18 cellular contexts compared by ENCODE assay signal in the genomic region with DNA sequence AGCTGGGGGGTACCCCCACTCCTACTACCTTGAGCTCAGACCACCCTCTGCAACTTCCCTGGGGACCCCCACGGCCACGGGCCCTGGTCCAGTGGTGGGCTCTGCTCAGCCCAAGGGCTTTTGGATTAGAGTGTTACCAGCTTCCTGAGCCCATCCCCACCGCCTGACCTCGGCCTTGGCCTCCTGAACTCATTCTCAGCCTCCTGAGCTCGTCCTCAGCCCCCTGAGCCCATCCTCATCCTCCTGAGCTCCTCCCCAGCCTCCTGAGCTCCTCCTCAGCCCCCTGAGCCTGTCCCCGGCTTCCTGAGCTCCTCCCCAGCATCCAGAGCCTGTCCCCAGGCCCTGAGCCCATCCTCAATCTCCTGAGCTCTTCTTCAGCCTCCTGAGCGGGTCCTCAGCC.
DNase-seq lines count a peak whose midpoint lies in the region; ATAC-seq and TF ChIP-seq lines count a peak whose summit lies in the region.
"Had no signal": no experiment of that assay in that cellular context is flagged by ENCODE, and none has a peak within 500 bp of the region (broad histone marks: within the 10 kb centered on the region; RNA-seq: fewer than 3 reads in every experiment).

No MANE protein-coding gene starts in this region.

- H3K9me3 Mint-ChIP-seq in dendritic cell treated with granulocyte-macrophage colony-stimulating factor and Interleukin-4, amounts not matched to agents 40 ng/mL and 50 ng/mL, for 4 days: no peaks in the 10 kb centered on the region
- H3K9me3 Mint-ChIP-seq in neural progenitor cell: no peaks in the 10 kb centered on the region
- H3K9me3 Mint-ChIP-seq: CD8-positive, alpha-beta T cell had no signal

- no peaks in the 10 kb centered on the region for H4K20me1 ChIP-seq in BLaER1
- H4K20me1 ChIP-seq in neural progenitor cell (ENCODE audit: low read depth): no peaks in the 10 kb centered on the region

- no peaks in the 10 kb centered on the region for H3K79me2 ChIP-seq in neural progenitor cell (ENCODE audit: low read depth)

- H3K27me3 Mint-ChIP-seq in dendritic cell treated with granulocyte-macrophage colony-stimulating factor and Interleukin-4, amounts not matched to agents 40 ng/mL and 50 ng/mL, for 4 days: peaks cover 22% of the 10 kb centered on the region
- H3K27me3 Mint-ChIP-seq in neural progenitor cell (ENCODE audit: insufficient read depth, low read depth): peaks cover 29% of the 10 kb centered on the region

- H3K9me3 ChIP-seq in BLaER1 (no peaks in the 10 kb centered on the region), neural progenitor cell (ENCODE audit: low read depth) (no peaks in the 10 kb centered on the region)
- H3K9me3 ChIP-seq: SJSA1 had no signal

- peaks cover 100% of the 10 kb centered on the region for H3K4me1 ChIP-seq in BLaER1
- H3K4me1 ChIP-seq in neural progenitor cell: peaks cover 30% of the 10 kb centered on the region
- H3K4me1 ChIP-seq: BE2C had no signal

- no peak for ATAC-seq in GM18861 (IDR thresholded peaks at IDR 0.05; ENCODE audit: unreplicated experiment)
- ATAC-seq in HG03354 (IDR thresholded peaks at IDR 0.05; ENCODE audit: poor library complexity, severe bottlenecking, unreplicated experiment): no peak
- ATAC-seq: CD8-positive, alpha-beta T cell had no signal

- H3K27ac Mint-ChIP-seq in dendritic cell treated with granulocyte-macrophage colony-stimulating factor and Interleukin-4, amounts not matched to agents 40 ng/mL and 50 ng/mL, for 4 days: peak overlapping the region; percentile 71
- H3K27ac Mint-ChIP-seq in neural progenitor cell: peak overlapping the region; percentile 74
- H3K27ac Mint-ChIP-seq: CD8-positive, alpha-beta T cell had no signal

- TF ChIP-seq CTCF in GM13977 (IDR thresholded peaks at IDR 0.05; ENCODE audit: extremely low read depth, insufficient read depth, missing control alignments) (no peak), neural progenitor cell (IDR thresholded peaks at IDR 0.05) (no peak)

- H3K4me2 ChIP-seq in BLaER1 (peak overlapping the region; percentile 96), neural progenitor cell (no peak overlapping the region)

- H3K4me3 ChIP-seq in BLaER1: no peak overlapping the region
- H3K4me3 ChIP-seq in neural progenitor cell: no peak overlapping the region
- H3K4me3 ChIP-seq: GM23248, SJSA1 had no signal

- H3K4me1 Mint-ChIP-seq in dendritic cell treated with granulocyte-macrophage colony-stimulating factor and Interleukin-4, amounts not matched to agents 40 ng/mL and 50 ng/mL, for 4 days (ENCODE audit: low read depth): peaks cover 69% of the 10 kb centered on the region
- peaks cover 69% of the 10 kb centered on the region for H3K4me1 Mint-ChIP-seq in neural progenitor cell

- peaks cover 15% of the 10 kb centered on the region for H3F3A ChIP-seq in neural progenitor cell (ENCODE audit: low read depth)

- in situ Hi-C loops in GM13977 (cut with MboI; ENCODE audit: low pct_unique_long_range_greater_than_20kb, low sequenced_read_pairs, unreplicated experiment): no loop called here

- H3K36me3 ChIP-seq in BLaER1: no peaks in the 10 kb centered on the region
- H3K36me3 ChIP-seq in neural progenitor cell: no peaks in the 10 kb centered on the region
- H3K36me3 ChIP-seq: BE2C, SJSA1 had no signal

- H2AFZ ChIP-seq in neural progenitor cell (replicated peaks): no peak overlapping the region
- H2AFZ ChIP-seq: GM23248 had no signal

- H3K4me3 Mint-ChIP-seq in dendritic cell treated with granulocyte-macrophage colony-stimulating factor and Interleukin-4, amounts not matched to agents 40 ng/mL and 50 ng/mL, for 4 days: no peak overlapping the region
- no peak overlapping the region for H3K4me3 Mint-ChIP-seq in neural progenitor cell
- H3K4me3 Mint-ChIP-seq: CD8-positive, alpha-beta T cell had no signal

- peak; percentile 6 for DNase-seq in GM13977 (ENCODE audit: low spot score)
- DNase-seq in neural progenitor cell (ENCODE audit: low spot score): peak; percentile 1
- no peak for DNase-seq in mucosa of gallbladder (ENCODE audit: low spot score)
- DNase-seq: BE2C; CD8-positive, alpha-beta T cell; GDM1; KBM-7; NCI-H1417 treated with DMSO at 0.1 percent for 48 hours; NCI-H2029; NCI-H2171; NCI-H774; RPMI8226 had no signal

- H3K27me3 ChIP-seq in BLaER1 (no peaks in the 10 kb centered on the region), neural progenitor cell (peaks cover 5% of the 10 kb centered on the region)
- H3K27me3 ChIP-seq: BE2C, SJSA1 had no signal

- intact Hi-C loops in dendritic cell treated with granulocyte-macrophage colony-stimulating factor and Interleukin-4, amounts not matched to agents 40 ng/mL and 50 ng/mL, for 4 days (cut with micrococcal nuclease): no loop called here

- H3K27ac ChIP-seq in BLaER1 (peak overlapping the region; percentile 91), neural progenitor cell (no peak overlapping the region)
- H3K27ac ChIP-seq: GM23248, SJSA1 had no signal

- H3K9ac ChIP-seq in BLaER1 (peak overlapping the region; percentile 66), neural progenitor cell (no peak overlapping the region)
- H3K9ac ChIP-seq: GM23248 had no signal

- no peaks in the 10 kb centered on the region for H3K36me3 Mint-ChIP-seq in dendritic cell treated with granulocyte-macrophage colony-stimulating factor and Interleukin-4, amounts not matched to agents 40 ng/mL and 50 ng/mL, for 4 days (ENCODE audit: low read depth)
- no peaks in the 10 kb centered on the region for H3K36me3 Mint-ChIP-seq in neural progenitor cell
- H3K36me3 Mint-ChIP-seq: CD8-positive, alpha-beta T cell had no signal
